ENCODE assay signal across 8 cellular contexts in the genomic region with DNA sequence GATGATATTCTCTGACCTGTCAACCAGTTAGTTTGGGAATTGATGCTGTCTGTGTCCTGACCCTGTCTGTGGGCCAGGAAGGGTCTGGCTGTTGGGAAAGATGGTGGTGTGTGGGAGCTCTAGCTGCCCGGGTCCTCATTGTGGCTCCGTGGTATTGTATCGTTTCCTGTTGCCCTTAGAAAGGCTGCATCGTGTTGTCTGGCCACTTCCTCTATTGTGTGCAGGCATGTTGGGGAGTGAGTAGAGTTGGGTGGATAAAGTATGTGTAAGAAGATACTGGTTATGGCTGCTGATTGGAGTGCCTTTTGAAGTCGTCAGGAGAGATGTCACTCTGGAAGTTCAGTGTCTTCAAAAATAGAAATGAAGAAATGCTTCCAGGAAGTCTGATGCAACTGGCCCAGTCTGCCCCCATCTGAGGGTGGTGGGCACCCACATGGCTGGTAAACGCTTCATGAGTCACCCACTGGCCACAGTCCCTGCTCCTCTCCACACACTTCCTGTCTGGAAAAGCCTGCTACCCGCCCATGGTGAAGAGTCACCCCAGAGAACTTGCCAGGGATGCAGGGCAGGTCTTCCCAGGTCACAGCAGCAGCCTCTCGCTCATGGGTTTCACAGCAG. TPM values are rescaled to one million over a fixed set of nuclear protein-coding genes. Genes with fewer than 3 reads are reported as not detected.
DNase-seq lines count a peak whose midpoint lies in the region; ATAC-seq and TF ChIP-seq lines count a peak whose summit lies in the region.

No MANE protein-coding gene starts in this region.

- H3K36me3 Mint-ChIP-seq in activated CD4-positive, alpha-beta memory T cell treated with anti-CD3 and anti-CD28 coated beads for 36 hours, result peaks cover 2% of the 10 kb centered on the region
- peaks cover 17% of the 10 kb centered on the region for H3K36me3 Mint-ChIP-seq in nephron (ENCODE audit: low read depth)
- peaks cover 21% of the 10 kb centered on the region for H3K36me3 Mint-ChIP-seq in type B pancreatic cell

- H2AFZ ChIP-seq in Karpas-422 (ENCODE audit: low read length), result no peak overlapping the region

- H3K4me3 ChIP-seq in Karpas-422 (ENCODE audit: low read length) (no peak overlapping the region), esophagus (ENCODE audit: low read depth in 1 of 2, low read length in 2 of 2) (no peak overlapping the region)

- H3K27me3 Mint-ChIP-seq in activated CD4-positive, alpha-beta memory T cell treated with anti-CD3 and anti-CD28 coated beads for 36 hours, result no peaks in the 10 kb centered on the region
- no peaks in the 10 kb centered on the region for H3K27me3 Mint-ChIP-seq in nephron (ENCODE audit: low read depth)
- no peaks in the 10 kb centered on the region for H3K27me3 Mint-ChIP-seq in type B pancreatic cell

- H3K27me3 ChIP-seq in Karpas-422 (ENCODE audit: low read length) (no peaks in the 10 kb centered on the region), esophagus (ENCODE audit: control insufficient read depth in 1 of 2, insufficient read depth in 2 of 2, low read length in 2 of 2) (no peaks in the 10 kb centered on the region)

- CTCF ChIA-PET in activated CD4-positive, alpha-beta memory T cell treated with anti-CD3 and anti-CD28 coated beads for 36 hours (lab: Charles Lee), result no interaction called here

- H3K36me3 ChIP-seq in Karpas-422 (ENCODE audit: insufficient read depth, low read length), result no peaks in the 10 kb centered on the region
- no peaks in the 10 kb centered on the region for H3K36me3 ChIP-seq in esophagus (ENCODE audit: control insufficient read depth in 2 of 2, insufficient read depth in 2 of 2, low read length in 1 of 2)

- WGBS in esophagus, 2 donors, result 40 to 48% methylated on average over 8 of the region's 8 CpGs

- no peaks in the 10 kb centered on the region for H3K9me2 ChIP-seq in Karpas-422 (replicated peaks; ENCODE audit: insufficient read depth, low read length)

- no peak overlapping the region for H3K9ac ChIP-seq in Karpas-422 (ENCODE audit: low read length)

- ATAC-seq in activated CD4-positive, CD25-positive, alpha-beta regulatory T cell treated with anti-CD3 and anti-CD28 coated beads, Interleukin-2, amount 50 U/mL, for 24 hours, result peak; percentile 55 to 62

- H3K27ac ChIP-seq in Karpas-422 (ENCODE audit: low read length) (no peak overlapping the region), esophagus (ENCODE audit: low read depth in 2 of 2, low read length in 1 of 2) (peak overlapping the region; percentile 24 to 52)

- H3K4me1 ChIP-seq in Karpas-422 (ENCODE audit: low read length) (peaks cover 23% of the 10 kb centered on the region), esophagus (ENCODE audit: control insufficient read depth in 2 of 2, insufficient read depth in 2 of 2, low read length in 1 of 2) (peaks cover 8 to 9% of the 10 kb centered on the region in 2 donors)

- H3K9me3 Mint-ChIP-seq in activated CD4-positive, alpha-beta memory T cell treated with anti-CD3 and anti-CD28 coated beads for 36 hours, result no peaks in the 10 kb centered on the region
- no peaks in the 10 kb centered on the region for H3K9me3 Mint-ChIP-seq in nephron
- no peaks in the 10 kb centered on the region for H3K9me3 Mint-ChIP-seq in type B pancreatic cell

- TF ChIP-seq CTCF in nephron (IDR thresholded peaks at IDR 0.05; ENCODE audit: unreplicated experiment in 3 of 3) (no peak), type B pancreatic cell (conservative IDR thresholded peaks at IDR 0.05) (no peak)

- H3K9me3 ChIP-seq in Karpas-422 (ENCODE audit: low read length) (no peaks in the 10 kb centered on the region), esophagus (ENCODE audit: control insufficient read depth in 2 of 2, insufficient read depth in 1 of 2, low read depth in 1 of 2, low read length in 1 of 2) (no peaks in the 10 kb centered on the region)

- DNase-seq in activated CD4-positive, CD25-positive, alpha-beta regulatory T cell (lab: John Stamatoyannopoulos, UW), result no peak
- DNase-seq in Karpas-422 (peak; percentile 58), type B pancreatic cell (ENCODE audit: extremely low spot score, unreplicated experiment) (no peak), NCI-H82 (lab: John Stamatoyannopoulos, UW) (no peak)
- DNase-seq in activated CD4-positive, alpha-beta memory T cell treated with anti-CD3 and anti-CD28 coated beads for 36 hours, result peak; percentile 73

- intact Hi-C loops in activated CD4-positive, alpha-beta memory T cell treated with anti-CD3 and anti-CD28 coated beads for 36 hours (cut with micrococcal nuclease), result loop anchor here (2.0 kb wide), 1 partner anchor 67 kb away; no protein-coding TSS in a partner anchor

- H4K20me1 ChIP-seq in Karpas-422 (ENCODE audit: insufficient read depth, low read depth, low read length), result peaks cover 7% of the 10 kb centered on the region; the same call in 1 of the 2 replicates

- no peak overlapping the region for H3K4me2 ChIP-seq in Karpas-422 (ENCODE audit: low read depth, low read length, poor library complexity, severe bottlenecking)

- H3K4me3 Mint-ChIP-seq in activated CD4-positive, alpha-beta memory T cell treated with anti-CD3 and anti-CD28 coated beads for 36 hours, result peak overlapping the region; percentile 27
- H3K4me3 Mint-ChIP-seq in nephron, result no peak overlapping the region
- H3K4me3 Mint-ChIP-seq in type B pancreatic cell, result peak overlapping the region; percentile 5

- POLR2A ChIA-PET in activated CD4-positive, alpha-beta memory T cell treated with anti-CD3 and anti-CD28 coated beads for 36 hours (lab: Charles Lee), result no interaction called here

- no peaks in the 10 kb centered on the region for H3K79me2 ChIP-seq in Karpas-422 (ENCODE audit: low read length)

- peaks cover 59% of the 10 kb centered on the region for H3K4me1 Mint-ChIP-seq in activated CD4-positive, alpha-beta memory T cell treated with anti-CD3 and anti-CD28 coated beads for 36 hours (ENCODE audit: low read depth)
- H3K4me1 Mint-ChIP-seq in nephron (peaks cover 26% of the 10 kb centered on the region), type B pancreatic cell (ENCODE audit: unreplicated experiment) (peaks cover 28% of the 10 kb centered on the region)

- H3K27ac Mint-ChIP-seq in activated CD4-positive, alpha-beta memory T cell treated with anti-CD3 and anti-CD28 coated beads for 36 hours, result peak overlapping the region; percentile 91
- H3K27ac Mint-ChIP-seq in nephron (peak overlapping the region; percentile 4 to 55 (median 33)), type B pancreatic cell (peak overlapping the region; percentile 57)

RNA-seq across cellular contexts. Expression of a gene that starts 27.9 kb away (rescaled TPM):
- 2.5 and 3.2 TPM in 2 replicates for total RNA-seq in Karpas-422 (2014; rRNA removed; shearing (Covaris generic); ENCODE audit: low replicate concordance)
- 10 to 100 TPM; 19.9 to 20.9 TPM for total RNA-seq in activated CD4-positive, alpha-beta memory T cell treated with anti-CD3 and anti-CD28 coated beads for 36 hours
- polyA plus RNA-seq in esophagus, result 10 to 100 TPM; 28.1 to 45.1 TPM
- 21.9 and 27.1 TPM in 2 replicates for total RNA-seq in type B pancreatic cell (ENCODE audit: low replicate concordance)

Comparison
In these comparisons a context has a peak if more than half of its experiments do, and no peak if none do; other contexts are left out.
1. DNase-seq: peak in Karpas-422 (single experiment) and activated CD4-positive, alpha-beta memory T cell treated with anti-CD3 and anti-CD28 coated beads for 36 hours (single experiment); none in activated CD4-positive, CD25-positive, alpha-beta regulatory T cell (0 of 4), type B pancreatic cell (single experiment) and NCI-H82 (single experiment).
2. H3K27ac Mint-ChIP-seq: peak in every context shown above with its lines; median percentile 91 in activated CD4-positive, alpha-beta memory T cell treated with anti-CD3 and anti-CD28 coated beads for 36 hours; 57 in type B pancreatic cell; 33 in nephron.
3. H3K4me3 Mint-ChIP-seq: peak in activated CD4-positive, alpha-beta memory T cell treated with anti-CD3 and anti-CD28 coated beads for 36 hours (single experiment) and type B pancreatic cell (single experiment); none in nephron (0 of 3).